17 cellular contexts compared by ENCODE assay signal in the genomic region with DNA sequence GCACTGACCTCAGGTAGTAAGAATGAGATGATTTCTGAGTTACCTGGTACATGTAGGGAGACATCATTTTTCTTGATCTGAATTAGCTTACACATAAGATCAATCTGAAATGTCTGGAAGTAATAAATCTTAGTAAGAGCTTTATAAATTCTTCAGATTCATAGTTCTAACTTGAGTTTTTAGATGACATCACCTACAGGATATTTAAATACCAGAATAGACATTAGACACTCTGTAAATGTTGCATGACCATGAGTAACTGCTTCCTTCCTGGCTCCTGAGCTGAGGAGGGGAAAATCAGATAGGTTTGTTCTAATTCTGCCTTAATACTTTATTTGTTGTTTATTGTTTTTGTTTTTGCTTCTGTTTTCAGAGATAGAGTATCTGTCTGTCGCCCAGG.
A peak's percentile ranks its signal among the peaks of the same experiment; 100 is the strongest.
DNase-seq lines count a peak whose midpoint lies in the region; TF ChIP-seq lines count a peak whose summit lies in the region.
"Had no signal": no experiment of that assay in that cellular context is flagged by ENCODE, and none has a peak within 500 bp of the region (broad histone marks: within the 10 kb centered on the region; RNA-seq: fewer than 3 reads in every experiment).

No MANE protein-coding gene starts in this region.

- no peaks in the 10 kb centered on the region for H3K4me1 ChIP-seq in OCI-LY7 (ENCODE audit: insufficient read depth, low read length, poor library complexity, severe bottlenecking)
- H3K4me1 ChIP-seq: testis had no signal

- no peak overlapping the region for H2AFZ ChIP-seq in OCI-LY7 (ENCODE audit: low read length)

- H3K36me3 ChIP-seq in OCI-LY7 (ENCODE audit: insufficient read depth, low read length): no peaks in the 10 kb centered on the region

- no peaks in the 10 kb centered on the region for H4K20me1 ChIP-seq in OCI-LY7 (ENCODE audit: insufficient read depth, low read length)

- intact Hi-C loops in OCI-LY7 (cut with micrococcal nuclease; ENCODE audit: unreplicated experiment): no loop called here

- no TSS peak for BruUV-seq in OCI-LY7 (replicated peaks; lab: Mats Ljungman, UMichigan)

- no peaks in the 10 kb centered on the region for H3K9me3 ChIP-seq in OCI-LY7 (ENCODE audit: low read length)
- H3K9me3 ChIP-seq: testis had no signal

- no peak for TF ChIP-seq CTCF in coronary artery (IDR thresholded peaks at IDR 0.05)
- TF ChIP-seq CTCF in OCI-LY7 (conservative IDR thresholded peaks at IDR 0.05; ENCODE audit: low read length): no peak

- no peak overlapping the region for H3K4me2 ChIP-seq in OCI-LY7 (ENCODE audit: low read length)

- no peak overlapping the region for H3K27ac ChIP-seq in coronary artery
- H3K27ac ChIP-seq in OCI-LY7 (ENCODE audit: low read depth, low read length, poor library complexity, severe bottlenecking): no peak overlapping the region
- H3K27ac ChIP-seq: testis had no signal

- H3K9me2 ChIP-seq in OCI-LY7 (ENCODE audit: insufficient read depth, low read length): no peaks in the 10 kb centered on the region

- no peaks in the 10 kb centered on the region for H3K79me2 ChIP-seq in OCI-LY7 (ENCODE audit: insufficient read depth, low read depth, low read length)

- in situ Hi-C loops in ACHN (cut with HindIII; ENCODE audit: low pct_ligation_motif_present, low pct_unique_long_range_greater_than_20kb, low sequenced_read_pairs): no loop called here

- POLR2A ChIA-PET in OCI-LY7 (lab: Charles Lee): no interaction called here

- CTCF ChIA-PET in OCI-LY7 (lab: Charles Lee; ENCODE audit: unreplicated experiment): no interaction called here

- no peak overlapping the region for H3K4me3 ChIP-seq in coronary artery
- H3K4me3 ChIP-seq in OCI-LY7 (ENCODE audit: low read depth, low read length, poor library complexity, severe bottlenecking): no peak overlapping the region

- DNase-seq in AG20443 (ENCODE audit: low spot score): peak; percentile 42
- peak; percentile 26 for DNase-seq in NCI-H226
- DNase-seq in dedifferentiated amniotic fluid mesenchymal stem cell (ENCODE audit: extremely low spot score): peak; percentile 54
- peak; percentile 50 to 83 for DNase-seq in lung microvascular endothelial cell (ENCODE audit: low read depth in 2 of 2)
- DNase-seq in SW 1271 (lab: John Stamatoyannopoulos, UW): no peak
- no peak for DNase-seq in coronary artery (ENCODE audit: low spot score)
- no peak for DNase-seq in OCI-LY7 (ENCODE audit: low spot score)
- no peak for DNase-seq in ACHN
- DNase-seq: activated CD4-positive, CD25-positive, alpha-beta regulatory T cell treated with anti-CD3 and anti-CD28 coated beads, Interleukin-2, amount 50 U/mL, for 72 hours; activated naive CD4-positive, alpha-beta T cell treated with anti-CD3 and anti-CD28 coated beads, Interleukin-2, amount 50 U/mL, for 16 hours; caudate nucleus; DMS153; MM.1S; NCI-H774; retina; RPMI8226; testis had no signal

Comparison
In these comparisons a context has a peak if more than half of its experiments do, and no peak if none do; other contexts are left out.
1. DNase-seq: peak in AG20443 (single experiment), NCI-H226 (single experiment), dedifferentiated amniotic fluid mesenchymal stem cell (single experiment) and lung microvascular endothelial cell (2 of 2); none in SW 1271 (0 of 2), coronary artery (single experiment), OCI-LY7 (single experiment) and ACHN (single experiment).